ENCODE assay signal across 10 cellular contexts in genomic region chr12:46385439-46385838, GRCh38. TPM values are rescaled to one million over a fixed set of nuclear protein-coding genes. Genes with fewer than 3 reads are reported as not detected.
A peak's percentile ranks its signal among the peaks of the same experiment; 100 is the strongest.
DNase-seq lines count a peak whose midpoint lies in the region; ATAC-seq, FAIRE-seq and TF ChIP-seq lines count a peak whose summit lies in the region.
"Had no signal": no experiment of that assay in that cellular context is flagged by ENCODE, and none has a peak within 500 bp of the region (broad histone marks: within the 10 kb centered on the region; RNA-seq: fewer than 3 reads in every experiment).

No MANE protein-coding gene starts in this region.

- no peaks in the 10 kb centered on the region for H3K27me3 Mint-ChIP-seq in stimulated activated naive B cell treated with anti-CD40 and anti-IgM and Interleukin-4, amounts not matched to agents 10 μg/mL and 1 μg/mL and 100 μg/mL, for 72 hours

- H3K9ac ChIP-seq in iPS-20b (ENCODE audit: low read depth, low read length), result peak overlapping the region; percentile 58; the same call in 1 of the 2 replicates

- no peaks in the 10 kb centered on the region for H3K9me3 ChIP-seq in RWPE2 (ENCODE audit: severe bottlenecking)
- no peaks in the 10 kb centered on the region for H3K9me3 ChIP-seq in iPS-20b (ENCODE audit: insufficient read depth, low read depth, low read length)

- no peaks in the 10 kb centered on the region for H3K9me3 Mint-ChIP-seq in stimulated activated naive B cell treated with anti-CD40 and anti-IgM and Interleukin-4, amounts not matched to agents 10 μg/mL and 1 μg/mL and 100 μg/mL, for 72 hours
- H3K9me3 Mint-ChIP-seq: activated naive CD4-positive, alpha-beta T cell treated with anti-CD3 and anti-CD28 coated beads, Interleukin-2, amount 50 U/mL, for 72 hours had no signal

- no peak for DNase-seq in GM12892 (ENCODE audit: insufficient read length)
- DNase-seq in RWPE2 (ENCODE audit: low spot score), result no peak
- no peak for DNase-seq in stimulated activated naive B cell treated with anti-CD40 and anti-IgM and Interleukin-4, amounts not matched to agents 10 μg/mL and 1 μg/mL and 100 μg/mL, for 72 hours
- DNase-seq in DMS153 (lab: John Stamatoyannopoulos, UW), result no peak
- DNase-seq: NCI-H1417 had no signal

- peak; percentile 46 for FAIRE-seq in GM12892 (lab: Jason Lieb, UNC)
- FAIRE-seq: GM18507 had no signal

- H3K36me3 Mint-ChIP-seq in stimulated activated naive B cell treated with anti-CD40 and anti-IgM and Interleukin-4, amounts not matched to agents 10 μg/mL and 1 μg/mL and 100 μg/mL, for 72 hours, result no peaks in the 10 kb centered on the region

- peaks cover 15% of the 10 kb centered on the region for H3K36me3 ChIP-seq in RWPE2 (ENCODE audit: low read depth)
- peaks cover 23% of the 10 kb centered on the region for H3K36me3 ChIP-seq in iPS-20b (ENCODE audit: insufficient read depth, low read depth, low read length)

- H3K4me3 Mint-ChIP-seq in stimulated activated naive B cell treated with anti-CD40 and anti-IgM and Interleukin-4, amounts not matched to agents 10 μg/mL and 1 μg/mL and 100 μg/mL, for 72 hours, result no peak overlapping the region

- peak overlapping the region; percentile 99 for H3K27ac ChIP-seq in RWPE2 (ENCODE audit: poor library complexity, severe bottlenecking)
- H3K27ac ChIP-seq in iPS-20b (ENCODE audit: low read length), result peak overlapping the region; percentile 57

- no peak for TF ChIP-seq CTCF in RWPE2 (IDR thresholded peaks at IDR 0.05; ENCODE audit: poor library complexity, severe bottlenecking)

- no peak overlapping the region for H3K4me3 ChIP-seq in RWPE2 (ENCODE audit: severe bottlenecking)
- H3K4me3 ChIP-seq in iPS-20b (ENCODE audit: low read length), result peak overlapping the region; percentile 93; the same call in 1 of the 2 replicates

- TF ChIP-seq POLR2A in GM12892 (IDR thresholded peaks at IDR 0.05; ENCODE audit: low read depth, low read length), result no peak

- H3K27ac Mint-ChIP-seq in stimulated activated naive B cell treated with anti-CD40 and anti-IgM and Interleukin-4, amounts not matched to agents 10 μg/mL and 1 μg/mL and 100 μg/mL, for 72 hours, result peak overlapping the region; percentile 9
- H3K27ac Mint-ChIP-seq: activated naive CD4-positive, alpha-beta T cell treated with anti-CD3 and anti-CD28 coated beads, Interleukin-2, amount 50 U/mL, for 72 hours had no signal

- ATAC-seq in RWPE2 (ENCODE audit: low read depth), result no peak
- ATAC-seq in stimulated activated naive B cell treated with anti-CD40 and anti-IgM and Interleukin-4, amounts not matched to agents 10 μg/mL and 1 μg/mL and 100 μg/mL, for 72 hours (replicated peaks), result no peak
- ATAC-seq in HG03354 (IDR thresholded peaks at IDR 0.05; ENCODE audit: poor library complexity, severe bottlenecking, unreplicated experiment), result no peak
- ATAC-seq in HG02678 (IDR thresholded peaks at IDR 0.05; ENCODE audit: unreplicated experiment), result no peak
- ATAC-seq: activated naive CD4-positive, alpha-beta T cell treated with anti-CD3 and anti-CD28 coated beads, Interleukin-2, amount 50 U/mL, for 72 hours had no signal

- H3K4me1 Mint-ChIP-seq in stimulated activated naive B cell treated with anti-CD40 and anti-IgM and Interleukin-4, amounts not matched to agents 10 μg/mL and 1 μg/mL and 100 μg/mL, for 72 hours, result peaks cover 38 to 55% of the 10 kb centered on the region in 2 donors

- H3K27me3 ChIP-seq in RWPE2 (ENCODE audit: insufficient read depth, poor library complexity, severe bottlenecking) (no peaks in the 10 kb centered on the region), iPS-20b (ENCODE audit: insufficient read depth, low read length) (no peaks in the 10 kb centered on the region)

- H3K4me1 ChIP-seq in RWPE2 (ENCODE audit: insufficient read depth, poor library complexity, severe bottlenecking), result peaks cover 63% of the 10 kb centered on the region
- peaks cover 52% of the 10 kb centered on the region for H3K4me1 ChIP-seq in iPS-20b (ENCODE audit: insufficient read depth, low read length)

RNA-seq across cellular contexts. Expression of gene SLC38A2, which starts 12.9 kb away (rescaled TPM):
- 47.2 TPM for polyA plus RNA-seq in GM12892 (2012; ENCODE audit: missing spikeins)
